Comparison of ENCODE assay signal across 8 cellular contexts in genomic region chr14:44803239-44803905, GRCh38.
A peak's percentile ranks its signal among the peaks of the same experiment; 100 is the strongest.
DNase-seq lines count a peak whose midpoint lies in the region; ATAC-seq and TF ChIP-seq lines count a peak whose summit lies in the region.

No MANE protein-coding gene starts in this region.

- no peaks in the 10 kb centered on the region for H3K36me3 Mint-ChIP-seq in activated T-cell treated with anti-CD3 and anti-CD28 coated beads, Interleukin-2, amount 50 U/mL, for 4 hours (ENCODE audit: insufficient read depth)

- TF ChIP-seq CTCF in cardiac fibroblast (IDR thresholded peaks at IDR 0.05; ENCODE audit: low read depth, low read length) = peak; percentile 67

- ATAC-seq in GM19438 (IDR thresholded peaks at IDR 0.05; ENCODE audit: low read depth, unreplicated experiment) = peak; percentile 83
- peak; percentile 78 for ATAC-seq in HG03520 (IDR thresholded peaks at IDR 0.05; ENCODE audit: unreplicated experiment)
- peak; percentile 72 for ATAC-seq in left colon
- no peak for ATAC-seq in activated T-cell treated with anti-CD3 and anti-CD28 coated beads, Interleukin-2, amount 50 U/mL, for 4 hours

- H3K4me1 Mint-ChIP-seq in activated T-cell treated with anti-CD3 and anti-CD28 coated beads, Interleukin-2, amount 50 U/mL, for 4 hours (ENCODE audit: low read depth) = no peaks in the 10 kb centered on the region

- DNase-seq in DMS53 (lab: John Stamatoyannopoulos, UW) = peak; percentile 66
- DNase-seq in NCI-H526 treated with DMSO at 0.1 percent for 48 hours (lab: John Stamatoyannopoulos, UW) = peak; percentile 26
- DNase-seq in cardiac fibroblast (ENCODE audit: low read depth in 2 of 2) = peak; percentile 81 to 87
- no peak for DNase-seq in left colon
- DNase-seq in activated CD8-positive, alpha-beta memory T cell treated with anti-CD3 and anti-CD28 coated beads, Interleukin-2, amount 50 U/mL, for 4 hours = no peak
- DNase-seq in activated T-cell treated with anti-CD3 and anti-CD28 coated beads, Interleukin-2, amount 50 U/mL, for 4 hours = no peak

- H3K9me3 Mint-ChIP-seq in activated T-cell treated with anti-CD3 and anti-CD28 coated beads, Interleukin-2, amount 50 U/mL, for 4 hours = no peaks in the 10 kb centered on the region

- intact Hi-C loops in left colon (cut with DNase I, micrococcal nuclease) = no loop called here

- H3K4me3 Mint-ChIP-seq in activated T-cell treated with anti-CD3 and anti-CD28 coated beads, Interleukin-2, amount 50 U/mL, for 4 hours = no peak overlapping the region

- peaks cover 10% of the 10 kb centered on the region for H3K27me3 Mint-ChIP-seq in activated T-cell treated with anti-CD3 and anti-CD28 coated beads, Interleukin-2, amount 50 U/mL, for 4 hours (ENCODE audit: low read depth)

- H3K4me3 ChIP-seq in cardiac fibroblast (replicated peaks in 1 of 2; ENCODE audit: low read depth in 2 of 2, low read length in 2 of 2) = no peak overlapping the region

Comparison
In these comparisons a context has a peak if more than half of its experiments do, and no peak if none do; other contexts are left out.
1. DNase-seq: peak in DMS53 (single experiment), NCI-H526 treated with DMSO at 0.1 percent for 48 hours (single experiment) and cardiac fibroblast (2 of 2); none in left colon (0 of 2), activated CD8-positive, alpha-beta memory T cell treated with anti-CD3 and anti-CD28 coated beads, Interleukin-2, amount 50 U/mL, for 4 hours (single experiment) and activated T-cell treated with anti-CD3 and anti-CD28 coated beads, Interleukin-2, amount 50 U/mL, for 4 hours (single experiment).
2. ATAC-seq: peak in GM19438 (single experiment), HG03520 (single experiment) and left colon (single experiment); none in activated T-cell treated with anti-CD3 and anti-CD28 coated beads, Interleukin-2, amount 50 U/mL, for 4 hours (0 of 2).